18 cellular contexts compared by ENCODE assay signal in genomic region chr10:80149123-80149522, GRCh38. TPM values are rescaled to one million over a fixed set of nuclear protein-coding genes. Genes with fewer than 3 reads are reported as not detected.
DNase-seq lines count a peak whose midpoint lies in the region; ATAC-seq, FAIRE-seq and TF ChIP-seq lines count a peak whose summit lies in the region.
"Had no signal": no experiment of that assay in that cellular context is flagged by ENCODE, and none has a peak within 500 bp of the region (broad histone marks: within the 10 kb centered on the region; RNA-seq: fewer than 3 reads in every experiment).

No MANE protein-coding gene starts in this region.

- H3K4me2 ChIP-seq in GM12878 (ENCODE audit: control insufficient read depth, insufficient read depth): no peak overlapping the region

- H3K4me3 Mint-ChIP-seq in CD4-positive, alpha-beta memory T cell: no peak overlapping the region
- H3K4me3 Mint-ChIP-seq in Calu3 (ENCODE audit: low read depth, unreplicated experiment): no peak overlapping the region

- no peak overlapping the region for H3K4me3 ChIP-seq in CD4-positive, alpha-beta memory T cell (ENCODE audit: low read length in 2 of 2)
- H3K4me3 ChIP-seq in GM12878 (no peak overlapping the region), neutrophil (ENCODE audit: low read depth in 1 of 2, low read length in 1 of 2) (no peak overlapping the region)
- H3K4me3 ChIP-seq: SJCRH30 had no signal

- DNase-seq in CD4-positive, alpha-beta memory T cell: no peak
- DNase-seq in Calu3 (no peak), GM12878 (ENCODE audit: low read depth, low spot score) (no peak), OCI-M2 (lab: John Stamatoyannopoulos, UW; ENCODE audit: unreplicated experiment) (no peak), NCI-H128 (lab: John Stamatoyannopoulos, UW; ENCODE audit: unreplicated experiment) (no peak)
- DNase-seq: ACHN, DMS79, H7, NCI-H1436, NCI-H1930, NCI-H345, NCI-H524 treated with DMSO at 0.1 percent for 48 hours, SJCRH30 had no signal

- no peak for TF ChIP-seq CTCF in Calu3 (IDR thresholded peaks at IDR 0.05; ENCODE audit: unreplicated experiment)
- TF ChIP-seq CTCF in GM12878 (IDR thresholded peaks at IDR 0.05 in 2 of 3, conservative IDR thresholded peaks at IDR 0.05 in 1 of 3; ENCODE audit: control insufficient read depth in 2 of 3, extremely low read depth in 1 of 3, insufficient read depth in 1 of 3, low read depth in 3 of 3, low read length in 3 of 3): no peak
- TF ChIP-seq CTCF in neutrophil (IDR thresholded peaks at IDR 0.05): no peak

- H3K27me3 ChIP-seq in CD4-positive, alpha-beta memory T cell (ENCODE audit: insufficient read depth, low read length): no peaks in the 10 kb centered on the region
- H3K27me3 ChIP-seq in GM12878 (replicated peaks in 1 of 2; ENCODE audit: control insufficient read depth in 2 of 2, insufficient read depth in 2 of 2, low read length in 1 of 2) (no peaks in the 10 kb centered on the region), neutrophil (no peaks in the 10 kb centered on the region)
- H3K27me3 ChIP-seq: SJCRH30 had no signal

- peaks cover 10% of the 10 kb centered on the region for H3K4me1 ChIP-seq in CD4-positive, alpha-beta memory T cell (ENCODE audit: insufficient read depth, low read length)
- H3K4me1 ChIP-seq in GM12878 (ENCODE audit: control insufficient read depth, insufficient read depth, low read length) (peaks cover 4% of the 10 kb centered on the region; the same call in 1 of the 2 replicates), neutrophil (ENCODE audit: control insufficient read depth in 1 of 2, insufficient read depth in 1 of 2, low read depth in 1 of 2, low read length in 1 of 2) (peaks cover 1 to 6% of the 10 kb centered on the region in 2 experiments)

- H3K4me1 Mint-ChIP-seq in CD4-positive, alpha-beta memory T cell: peaks cover 14 to 22% (median 16%) of the 10 kb centered on the region in 4 donors
- peaks cover 53% of the 10 kb centered on the region for H3K4me1 Mint-ChIP-seq in Calu3 (ENCODE audit: low read depth, unreplicated experiment)

- H3K9me3 Mint-ChIP-seq in CD4-positive, alpha-beta memory T cell: peaks cover 0 to 22% (median 3%) of the 10 kb centered on the region in 8 donors
- peaks cover 4% of the 10 kb centered on the region for H3K9me3 Mint-ChIP-seq in Calu3 (ENCODE audit: low read depth, unreplicated experiment)

- BruUV-seq in Calu3 (replicated peaks; lab: Mats Ljungman, UMichigan): no TSS peak
- BruUV-seq in GM12878 (replicated peaks; lab: Mats Ljungman, UMichigan): TSS peak; percentile 33

- no peak overlapping the region for H2AFZ ChIP-seq in GM12878 (ENCODE audit: control insufficient read depth, low read depth, low read length)

- POLR2A ChIA-PET in CD4-positive, alpha-beta memory T cell (lab: Charles Lee; ENCODE audit: partially characterized antibody): interaction anchor here (3.2 kb wide), 1 partner anchor 54 kb away, joined by 11 read pairs; no protein-coding TSS in a partner anchor
- POLR2A ChIA-PET in GM12878 (lab: Charles Lee): no interaction called here

- peaks cover 0 to 7% of the 10 kb centered on the region in 2 donors for H3K9me3 ChIP-seq in CD4-positive, alpha-beta memory T cell (ENCODE audit: control insufficient read depth in 1 of 2, low read length in 2 of 2)
- no peaks in the 10 kb centered on the region for H3K9me3 ChIP-seq in GM12878 (replicated peaks; ENCODE audit: control insufficient read depth, insufficient read depth, low read length)
- no peaks in the 10 kb centered on the region for H3K9me3 ChIP-seq in neutrophil
- H3K9me3 ChIP-seq: SJCRH30 had no signal

- TF ChIP-seq RAD21 in GM12878 (IDR thresholded peaks at IDR 0.05; ENCODE audit: insufficient read depth, low read depth, low read length): no peak

- H3K27me3 Mint-ChIP-seq in CD4-positive, alpha-beta memory T cell: no peaks in the 10 kb centered on the region
- H3K27me3 Mint-ChIP-seq in Calu3 (ENCODE audit: unreplicated experiment): no peaks in the 10 kb centered on the region

- H3K27ac Mint-ChIP-seq in CD4-positive, alpha-beta memory T cell: peak overlapping the region in 4 of 7 donors; percentile 2 to 58 (median 25)
- peak overlapping the region; percentile 55 for H3K27ac Mint-ChIP-seq in Calu3 (ENCODE audit: unreplicated experiment)

- peaks cover 22% of the 10 kb centered on the region for H3K36me3 ChIP-seq in CD4-positive, alpha-beta memory T cell (ENCODE audit: insufficient read depth, low read length)
- no peaks in the 10 kb centered on the region; a peak in 2 of 4 replicates for H3K36me3 ChIP-seq in GM12878 (ENCODE audit: control insufficient read depth in 2 of 2, insufficient read depth in 2 of 2, low read length in 1 of 2)
- peaks cover 72% of the 10 kb centered on the region for H3K36me3 ChIP-seq in neutrophil

- RAD21 ChIA-PET in GM12878 (lab: Charles Lee; ENCODE audit: unreplicated experiment): interaction anchor here (0.9 kb wide), 1 partner anchor 74 kb away, joined by 4 read pairs; no protein-coding TSS in a partner anchor

- FAIRE-seq in GM12878 (lab: Jason Lieb, UNC): no peak

- 94% methylated on average over 2 of the region's 2 CpGs for WGBS in GM12878 (ENCODE audit: insufficient coverage, insufficient replicate concordance, low lambda C conversion rate, missing lambda C conversion rate)

- H3K9ac ChIP-seq in GM12878 (ENCODE audit: control insufficient read depth, insufficient read depth, low read length): no peak overlapping the region

- no peaks in the 10 kb centered on the region for H4K20me1 ChIP-seq in GM12878 (ENCODE audit: control insufficient read depth, insufficient read depth)

- H3K27ac ChIP-seq in CD4-positive, alpha-beta memory T cell (ENCODE audit: low read depth, low read length): no peak overlapping the region
- H3K27ac ChIP-seq in GM12878 (ENCODE audit: control insufficient read depth, insufficient read depth) (no peak overlapping the region), neutrophil (peak overlapping the region; percentile 7)
- H3K27ac ChIP-seq: HL-60, SJCRH30 had no signal

- in situ Hi-C loops in GM12878 (cut with MboI): no loop called here

- TF ChIP-seq POLR2A in GM12878 (IDR thresholded peaks at IDR 0.05; ENCODE audit: low read depth, low read length): no peak

- H3K36me3 Mint-ChIP-seq in CD4-positive, alpha-beta memory T cell: peaks cover 50 to 55% of the 10 kb centered on the region in 2 donors
- peaks cover 100% of the 10 kb centered on the region for H3K36me3 Mint-ChIP-seq in Calu3 (ENCODE audit: insufficient read depth, unreplicated experiment)

- SMC1A ChIA-PET in GM12878 (lab: Charles Lee; ENCODE audit: uncharacterized antibody, unreplicated experiment): interaction anchor here (1.3 to 1.6 kb wide), 2 partner anchors 55 to 74 kb away, joined by 4 read pairs; no protein-coding TSS in a partner anchor

- intact Hi-C loops in CD4-positive, alpha-beta memory T cell (cut with micrococcal nuclease): no loop called here
- intact Hi-C loops in Calu3 (cut with micrococcal nuclease; ENCODE audit: unreplicated experiment): no loop called here
- intact Hi-C loops in GM12878 (cut with micrococcal nuclease; ENCODE audit: unreplicated experiment): no loop called here

- no peak for TF ChIP-seq EP300 in GM12878 (IDR thresholded peaks at IDR 0.05; ENCODE audit: borderline replicate concordance in 1 of 2, control insufficient read depth in 1 of 2, low read depth in 2 of 2, low read length in 2 of 2)

- ATAC-seq in GM12878: no peak
- ATAC-seq in GM19351 (IDR thresholded peaks at IDR 0.05; ENCODE audit: unreplicated experiment): no peak

- CTCF ChIA-PET in CD4-positive, alpha-beta memory T cell (lab: Charles Lee; ENCODE audit: partially characterized antibody): interaction anchor here (1.1 to 2.6 kb wide), 3 partner anchors 51 to 73 kb away, joined by 3 to 8 read pairs (median 3); no protein-coding TSS in a partner anchor
- CTCF ChIA-PET in Calu3 (lab: Charles Lee): interaction anchor here (1.4 kb wide), 1 partner anchor 9 kb away, joined by 3 read pairs; no protein-coding TSS in a partner anchor
- CTCF ChIA-PET in GM12878 (lab: Yijun Ruan, JAX): interaction anchor here (0.9 to 3.1 kb wide), 4 partner anchors 55 to 75 kb away, joined by 3 to 13 read pairs (median 6); no protein-coding TSS in a partner anchor

- no peaks in the 10 kb centered on the region for H3K79me2 ChIP-seq in GM12878 (ENCODE audit: control insufficient read depth, insufficient read depth, low read length)

RNA-seq across cellular contexts. Expression of gene PLAC9, which starts 16.6 kb away (rescaled TPM):
- total RNA-seq in CD4-positive, alpha-beta memory T cell: not detected
- polyA plus RNA-seq in CD4-positive, alpha-beta memory T cell: under 1 TPM in 1 of 2 donors, not detected in 1; 0.81 TPM
- total RNA-seq in Calu3 (2022) (not detected in 2 replicates), GM12878 (2014; rRNA removed) (not detected in 2 replicates), GM12878 (2014; rRNA removed; fragmentation: Illumina TruSeq; extraction: Trizol) (not detected in 2 replicates), GM12878 (2021) (not detected in 2 replicates)
- not detected in 2 replicates for total RNA-seq in GM12878 (2013; cell fraction: nucleolus; rRNA removed)
- not detected for polyA plus RNA-seq in GM12878 (2011; ENCODE audit: low read depth)
- polyA plus RNA-seq in GM12878 (2011; rRNA removed) (not detected in 2 replicates), GM12878 (2014; fragmentation: Illumina TruSeq; extraction: Trizol) (not detected in 2 replicates), GM12878 (2014; fragmentation: Nextera tagmentation; extraction: Ambion mirVana) (not detected), GM12878 (2014; rRNA removed) (not detected in 2 replicates), GM12878 (2016; fragmentation: Nextera tagmentation; extraction: Ambion mirVana) (not detected)
- not detected in 2 replicates for polyA plus RNA-seq in GM12878 (2011; cell fraction: cytosol; rRNA removed)
- polyA plus RNA-seq in GM12878 (2011; cell fraction: nucleus; rRNA removed): not detected in 2 replicates
- 0.15 and 0.32 TPM in 2 replicates for polyA plus RNA-seq in GM12878 (2012)
- not detected in 2 replicates for polyA minus RNA-seq in GM12878 (2011; rRNA and poly(A)+ RNA removed)
- polyA minus RNA-seq in GM12878 (2011; cell fraction: cytosol; rRNA and poly(A)+ RNA removed): not detected in 2 replicates
- not detected in 2 replicates for polyA minus RNA-seq in GM12878 (2011; cell fraction: nucleus; rRNA and poly(A)+ RNA removed)
- total RNA-seq: HT1080, M059J had no signal

RNA-seq across cellular contexts. Expression of gene ANXA11, which starts 56.2 kb away (rescaled TPM):
- total RNA-seq in CD4-positive, alpha-beta memory T cell: 100 to 1,000 TPM; 202 to 211 TPM
- 100 to 1,000 TPM; 173 to 342 TPM for polyA plus RNA-seq in CD4-positive, alpha-beta memory T cell
- total RNA-seq in Calu3 (2022) (835 and 846 TPM in 2 replicates), GM12878 (2014; rRNA removed) (53.1 and 64.8 TPM in 2 replicates), GM12878 (2014; rRNA removed; fragmentation: Illumina TruSeq; extraction: Trizol) (66.4 and 70.7 TPM in 2 replicates), GM12878 (2021) (100 and 104 TPM in 2 replicates)
- total RNA-seq in GM12878 (2013; cell fraction: nucleolus; rRNA removed): 88.9 and 92.3 TPM in 2 replicates
- polyA plus RNA-seq in GM12878 (2011; ENCODE audit: low read depth): 161 TPM
- polyA plus RNA-seq in GM12878 (2011; rRNA removed) (126 and 129 TPM in 2 replicates), GM12878 (2014; fragmentation: Illumina TruSeq; extraction: Trizol) (94.2 and 117 TPM in 2 replicates), GM12878 (2014; fragmentation: Nextera tagmentation; extraction: Ambion mirVana) (10 to 100 TPM; 25.0 to 67.7 TPM), GM12878 (2014; rRNA removed) (57.0 and 61.4 TPM in 2 replicates), GM12878 (2016; fragmentation: Nextera tagmentation; extraction: Ambion mirVana) (10 to 100 TPM; 73.7 to 80.5 TPM)
- 98.8 and 103 TPM in 2 replicates for polyA plus RNA-seq in GM12878 (2011; cell fraction: cytosol; rRNA removed)
- polyA plus RNA-seq in GM12878 (2011; cell fraction: nucleus; rRNA removed): 71.7 and 72.2 TPM in 2 replicates
- polyA plus RNA-seq in GM12878 (2012): 186 and 310 TPM in 2 replicates
- 75.3 and 100 TPM in 2 replicates for polyA minus RNA-seq in GM12878 (2011; rRNA and poly(A)+ RNA removed)
- polyA minus RNA-seq in GM12878 (2011; cell fraction: cytosol; rRNA and poly(A)+ RNA removed): 46.5 and 59.4 TPM in 2 replicates
- polyA minus RNA-seq in GM12878 (2011; cell fraction: nucleus; rRNA and poly(A)+ RNA removed): 26.7 and 47.8 TPM in 2 replicates
